In genomic region chr6:135090819-135091218, GRCh38 we compare ENCODE assay signal across 1 cellular context.
TF ChIP-seq lines count a peak whose summit lies in the region.

No MANE protein-coding gene starts in this region.

TF ChIP-seq in K562, 482 proteins besides CTCF, POLR2A, EP300 and RAD21:
- TF ChIP-seq TSHZ1 (CRISPR knock-in tag; IDR thresholded peaks at IDR 0.05) = 0 out of 2 replicates have a peak, but pooled peaks have one; percentile 18
- TF ChIP-seq SMARCA4 (IDR thresholded peaks at IDR 0.05) = peak; percentile 54; the same call in 1 of the 2 replicates
- TF ChIP-seq EHMT2 (IDR thresholded peaks at IDR 0.05) = peak; percentile 12; the same call in 1 of the 2 replicates
- peak; percentile 55 for TF ChIP-seq DPF2 (IDR thresholded peaks at IDR 0.05)
- TF ChIP-seq EGR1 (conservative IDR thresholded peaks at IDR 0.05) = peak; percentile 25; the same call in 1 of the 2 replicates
- TF ChIP-seq SMARCE1 (IDR thresholded peaks at IDR 0.05) = peak; percentile 65
- TF ChIP-seq FOSL1 (tag; conservative IDR thresholded peaks at IDR 0.05) = peak; percentile 71
- peak; percentile 47; the same call in 1 of the 2 replicates for TF ChIP-seq CTBP1 (IDR thresholded peaks at IDR 0.05; ENCODE audit: borderline replicate concordance)
- 0 out of 2 replicates have a peak, but pooled peaks have one; percentile 14 for TF ChIP-seq CREB1 (IDR thresholded peaks at IDR 0.05)
- TF ChIP-seq CREB1 (CRISPR knock-in tag; IDR thresholded peaks at IDR 0.05) = no peak
- no peak for TF ChIP-seq ILF3 (IDR thresholded peaks at IDR 0.05; ENCODE audit: borderline replicate concordance)
- peak; percentile 62; the same call in 1 of the 2 replicates for TF ChIP-seq HMBOX1 (IDR thresholded peaks at IDR 0.05)
- TF ChIP-seq TAF7 (tag; IDR thresholded peaks at IDR 0.05) = no peak
- TF ChIP-seq MECOM (CRISPR knock-in tag; IDR thresholded peaks at IDR 0.05) = no peak
- peak; percentile 59 for TF ChIP-seq ARID1B (IDR thresholded peaks at IDR 0.05)
- no peak for TF ChIP-seq IFI16 (CRISPR knock-in tag; IDR thresholded peaks at IDR 0.05)
- TF ChIP-seq ZNF431 (CRISPR knock-in tag; IDR thresholded peaks at IDR 0.05) = no peak
- peak; percentile 77; the same call in 1 of the 2 replicates for TF ChIP-seq JUND (IDR thresholded peaks at IDR 0.05; ENCODE audit: borderline replicate concordance, low read depth, low read length)
- peak; percentile 64; the same call in 1 of the 3 replicates for TF ChIP-seq JUND (tag; IDR thresholded peaks at IDR 0.05; ENCODE audit: borderline replicate concordance, low read depth, low read length)
- peak; percentile 63; the same call in 1 of the 2 replicates for TF ChIP-seq ZEB2 (IDR thresholded peaks at IDR 0.05)
- no peak for TF ChIP-seq ZNF785 (CRISPR knock-in tag; IDR thresholded peaks at IDR 0.05)
- TF ChIP-seq ATF3 (IDR thresholded peaks at IDR 0.05) = peak; percentile 36; the same call in 1 of the 2 replicates
- no peak for TF ChIP-seq ATF3 (CRISPR knock-in tag; conservative IDR thresholded peaks at IDR 0.05)
- TF ChIP-seq CBFA2T3 (IDR thresholded peaks at IDR 0.05) = peak; percentile 38; the same call in 1 of the 2 replicates
